8 cellular contexts compared by ENCODE assay signal in genomic region chr2:231545105-231545902, GRCh38. TPM values are rescaled to one million over a fixed set of nuclear protein-coding genes. Genes with fewer than 3 reads are reported as not detected.
DNase-seq lines count a peak whose midpoint lies in the region; ATAC-seq and TF ChIP-seq lines count a peak whose summit lies in the region.

No MANE protein-coding gene starts in this region.

- H3K27ac ChIP-seq in DND-41 (ENCODE audit: low read length), result peak overlapping the region; percentile 93

- H3K4me1 ChIP-seq in DND-41 (ENCODE audit: insufficient read depth, low read length), result peaks cover 23% of the 10 kb centered on the region

- H3K9me3 ChIP-seq in DND-41 (ENCODE audit: insufficient read depth, low read length, severe bottlenecking), result peaks cover 9% of the 10 kb centered on the region

- H3K36me3 ChIP-seq in DND-41 (ENCODE audit: insufficient read depth, low read length), result no peaks in the 10 kb centered on the region

- DNase-seq in DND-41 (peak; percentile 86), GM20000 (ENCODE audit: low spot score) (peak; percentile 86), HK-2 (ENCODE audit: unreplicated experiment) (peak; percentile 60), Right ventricle myocardium superior (peak; percentile 68), NCI-H2029 treated with DMSO at 0.1 percent for 48 hours (lab: John Stamatoyannopoulos, UW) (no peak), NCI-H1092 (lab: John Stamatoyannopoulos, UW) (no peak)
- peak; percentile 13 for DNase-seq in activated CD4-positive, alpha-beta T cell treated with anti-CD3 and anti-CD28 coated beads, Interleukin-2, amount 50 U/mL, for 1 hour
- peak; percentile 45 to 51 for DNase-seq in stimulated activated CD4-positive, alpha-beta T cell treated with anti-CD3 and anti-CD28 coated beads, Interleukin-15, amount 100 ng/mL, for 48 hours (ENCODE audit: low read depth in 2 of 2)

- ATAC-seq in DND-41 (ENCODE audit: insufficient read depth, low read depth) (peak; percentile 91), Right ventricle myocardium superior (ENCODE audit: poor library complexity) (peak; percentile 68)

- no peaks in the 10 kb centered on the region for H3K79me2 ChIP-seq in DND-41 (ENCODE audit: insufficient read depth, low read length)

- intact Hi-C loops in Right ventricle myocardium superior (cut with DNase I), result no loop called here

- TF ChIP-seq CTCF in DND-41 (IDR thresholded peaks at IDR 0.05; ENCODE audit: borderline replicate concordance, extremely low read depth, low read length, poor library complexity, severe bottlenecking), result no peak
- no peak for TF ChIP-seq CTCF in GM20000 (IDR thresholded peaks at IDR 0.05; ENCODE audit: extremely low read depth, missing control alignments)

- peak overlapping the region; percentile 58 for H3K9ac ChIP-seq in DND-41 (ENCODE audit: low read depth, low read length)

- peak overlapping the region; percentile 24 for H3K4me2 ChIP-seq in DND-41 (ENCODE audit: insufficient read depth, low read length)

- H3K27me3 ChIP-seq in DND-41 (ENCODE audit: insufficient read depth, low read length, poor library complexity), result no peaks in the 10 kb centered on the region

- peak overlapping the region; percentile 74 for H2AFZ ChIP-seq in DND-41 (ENCODE audit: low read depth, low read length)

- no peaks in the 10 kb centered on the region for H4K20me1 ChIP-seq in DND-41 (ENCODE audit: insufficient read depth, low read length)

- H3K4me3 ChIP-seq in DND-41 (ENCODE audit: low read depth in 1 of 2, low read length in 2 of 2), result no peak overlapping the region; a peak in 1 of 4 replicates

RNA-seq across cellular contexts. Expression of gene NMUR1, which starts 15.1 kb away (rescaled TPM):
- total RNA-seq in Right ventricle myocardium superior, result 0.22 TPM

RNA-seq across cellular contexts. Expression of gene TEX44, which starts 47.4 kb away (rescaled TPM):
- not detected for total RNA-seq in Right ventricle myocardium superior

Comparison
In these comparisons a context has a peak if more than half of its experiments do, and no peak if none do; other contexts are left out.
1. DNase-seq: peak in DND-41 (single experiment), GM20000 (single experiment), HK-2 (single experiment), activated CD4-positive, alpha-beta T cell treated with anti-CD3 and anti-CD28 coated beads, Interleukin-2, amount 50 U/mL, for 1 hour (single experiment), Right ventricle myocardium superior (single experiment) and stimulated activated CD4-positive, alpha-beta T cell treated with anti-CD3 and anti-CD28 coated beads, Interleukin-15, amount 100 ng/mL, for 48 hours (2 of 2); none in NCI-H2029 treated with DMSO at 0.1 percent for 48 hours (single experiment) and NCI-H1092 (single experiment).